ENCODE assay signal across 9 cellular contexts in the genomic region with DNA sequence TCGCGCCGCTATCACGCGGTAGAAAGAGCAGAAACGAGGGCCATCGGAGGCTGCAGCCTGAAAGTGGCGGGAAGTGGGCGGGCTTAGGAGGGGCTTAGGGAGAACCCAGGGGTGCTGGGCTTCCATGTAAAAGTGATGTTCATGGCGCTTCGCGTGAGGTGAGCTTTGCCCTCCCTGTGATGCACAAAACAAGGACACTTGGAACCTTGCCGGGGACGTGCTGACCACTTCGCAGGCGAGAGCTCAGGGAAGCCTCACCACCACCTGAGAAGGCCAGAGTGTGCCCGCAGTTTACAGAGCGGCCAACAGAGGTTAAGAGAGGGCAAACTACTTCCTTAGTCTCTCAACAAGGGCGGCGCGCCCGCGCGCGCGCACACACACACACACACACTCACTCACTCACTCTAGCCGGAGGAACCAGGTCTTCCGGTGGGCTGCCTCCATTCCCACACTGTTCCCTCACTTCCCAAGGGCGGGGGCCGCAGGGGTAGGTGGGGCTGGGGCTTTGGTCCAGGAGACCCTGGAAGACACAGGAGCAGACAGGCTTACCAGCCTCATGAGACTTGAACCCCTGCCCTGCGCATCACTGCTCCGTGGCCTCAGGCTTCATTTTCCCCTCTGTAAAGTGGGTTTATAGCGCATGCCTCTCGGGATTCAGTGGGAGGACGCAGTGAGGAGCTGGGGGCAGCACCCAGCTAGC. TPM values are rescaled to one million over a fixed set of nuclear protein-coding genes. Genes with fewer than 3 reads are reported as not detected.
A peak's percentile ranks its signal among the peaks of the same experiment; 100 is the strongest.
DNase-seq lines count a peak whose midpoint lies in the region; ATAC-seq, FAIRE-seq and TF ChIP-seq lines count a peak whose summit lies in the region.
"Had no signal": no experiment of that assay in that cellular context is flagged by ENCODE, and none has a peak within 500 bp of the region (broad histone marks: within the 10 kb centered on the region; RNA-seq: fewer than 3 reads in every experiment).

No MANE protein-coding gene starts in this region.

- ATAC-seq in activated CD8-positive, alpha-beta T cell treated with anti-CD3 and anti-CD28 coated beads for 36 hours, result peak; percentile 93
- ATAC-seq in left cardiac atrium (peak; percentile 55 to 64), HG02884 (IDR thresholded peaks at IDR 0.05; ENCODE audit: unreplicated experiment) (no peak), HG03432 (IDR thresholded peaks at IDR 0.05; ENCODE audit: unreplicated experiment) (no peak)

- DNase-seq in activated gamma-delta T cell treated with Interleukin-2 at 50 U/mL for 16 hours (peak; percentile 41), activated gamma-delta T cell (lab: John Stamatoyannopoulos, UW) (no peak), left cardiac atrium (no peak), suprapubic skin (ENCODE audit: low spot score in 2 of 2) (no peak), D721Med (ENCODE audit: insufficient read length, low spot score) (no peak)
- DNase-seq in activated CD8-positive, alpha-beta T cell treated with anti-CD3 and anti-CD28 coated beads for 36 hours, result peak; percentile 64

- intact Hi-C loops in activated CD8-positive, alpha-beta T cell treated with anti-CD3 and anti-CD28 coated beads for 36 hours (cut with micrococcal nuclease), result no loop called here
- intact Hi-C loops in left cardiac atrium (cut with DNase I), result no loop called here

- no peaks in the 10 kb centered on the region for H3K36me3 ChIP-seq in suprapubic skin

- H3K27me3 ChIP-seq in suprapubic skin, result peaks cover 31% of the 10 kb centered on the region

- POLR2A ChIA-PET in activated CD8-positive, alpha-beta T cell treated with anti-CD3 and anti-CD28 coated beads for 36 hours (lab: Charles Lee), result interaction anchor here (1.0 to 2.2 kb wide), 2 partner anchors 10 to 24 kb away, joined by 3 to 7 read pairs; no protein-coding TSS in a partner anchor

- H3K4me3 ChIP-seq in suprapubic skin, result peak overlapping the region; percentile 26

- no peak for TF ChIP-seq CTCF in activated CD8-positive, alpha-beta T cell treated with anti-CD3 and anti-CD28 coated beads for 36 hours (IDR thresholded peaks at IDR 0.05)
- no peak for TF ChIP-seq CTCF in suprapubic skin (IDR thresholded peaks at IDR 0.05)
- no peak for TF ChIP-seq CTCF in D721Med (IDR thresholded peaks at IDR 0.05; ENCODE audit: insufficient read depth, missing control alignments)

- H3K27ac Mint-ChIP-seq in activated CD8-positive, alpha-beta T cell treated with anti-CD3 and anti-CD28 coated beads for 36 hours, result peak overlapping the region; percentile 67

- peaks cover 21% of the 10 kb centered on the region for H3K4me1 ChIP-seq in suprapubic skin

- no peaks in the 10 kb centered on the region for H3K36me3 Mint-ChIP-seq in activated CD8-positive, alpha-beta T cell treated with anti-CD3 and anti-CD28 coated beads for 36 hours (ENCODE audit: low read depth)

- peak overlapping the region; percentile 52 for H3K4me3 Mint-ChIP-seq in activated CD8-positive, alpha-beta T cell treated with anti-CD3 and anti-CD28 coated beads for 36 hours

- no peak for TF ChIP-seq EP300 in suprapubic skin (IDR thresholded peaks at IDR 0.05)

- H3K9me3 Mint-ChIP-seq in activated CD8-positive, alpha-beta T cell treated with anti-CD3 and anti-CD28 coated beads for 36 hours, result no peaks in the 10 kb centered on the region

- H3K27ac ChIP-seq in suprapubic skin, result no peak overlapping the region

- peaks cover 18% of the 10 kb centered on the region for H3K27me3 Mint-ChIP-seq in activated CD8-positive, alpha-beta T cell treated with anti-CD3 and anti-CD28 coated beads for 36 hours

- H3K9me3 ChIP-seq in suprapubic skin, result no peaks in the 10 kb centered on the region

- WGBS in suprapubic skin, result 69% methylated on average over 5 of the region's 35 CpGs

- no peak for FAIRE-seq in D721Med (lab: Jason Lieb, UNC)

- H3K4me1 Mint-ChIP-seq in activated CD8-positive, alpha-beta T cell treated with anti-CD3 and anti-CD28 coated beads for 36 hours (ENCODE audit: low read depth), result peaks cover 12% of the 10 kb centered on the region

- CTCF ChIA-PET in activated CD8-positive, alpha-beta T cell treated with anti-CD3 and anti-CD28 coated beads for 36 hours (lab: Charles Lee), result interaction anchor here (1.4 to 1.9 kb wide), 4 partner anchors 14 to 476 kb away, joined by 3 to 8 read pairs (median 4); no protein-coding TSS in a partner anchor

- no peak for TF ChIP-seq POLR2A in suprapubic skin (IDR thresholded peaks at IDR 0.05)

RNA-seq across cellular contexts. Expression of gene GAPDHS, which starts 0.7 kb away (rescaled TPM):
- total RNA-seq in activated CD8-positive, alpha-beta T cell treated with anti-CD3 and anti-CD28 coated beads for 36 hours, result not detected
- total RNA-seq in left cardiac atrium (not detected), suprapubic skin (1 to 10 TPM; 4.1 to 8.4 (median 6.4) TPM)
- total RNA-seq: urinary bladder had no signal

RNA-seq across cellular contexts. Expression of gene SBSN, which starts 5.9 kb away (rescaled TPM):
- total RNA-seq in activated CD8-positive, alpha-beta T cell treated with anti-CD3 and anti-CD28 coated beads for 36 hours, result not detected
- total RNA-seq in left cardiac atrium (not detected), suprapubic skin (1,000 to 10,000 TPM in 3 of 4 donors, 100 to 1,000 TPM in 1; 308 to 1,594 (median 1,430) TPM)
- total RNA-seq: urinary bladder had no signal

RNA-seq across cellular contexts. Expression of gene TMEM147, which starts 11.5 kb away (rescaled TPM):
- total RNA-seq in activated CD8-positive, alpha-beta T cell treated with anti-CD3 and anti-CD28 coated beads for 36 hours, result 10 to 100 TPM; 81.7 to 86.6 TPM
- 10 to 100 TPM; 78.1 to 87.5 TPM for total RNA-seq in left cardiac atrium
- total RNA-seq in suprapubic skin, result 100 to 1,000 TPM in 3 of 4 donors, 10 to 100 TPM in 1; 67.5 to 158 (median 118) TPM

RNA-seq across cellular contexts. Expression of gene DMKN, which starts 20.5 kb away (rescaled TPM):
- total RNA-seq in activated CD8-positive, alpha-beta T cell treated with anti-CD3 and anti-CD28 coated beads for 36 hours, result 1 to 10 TPM in 1 of 2 experiments, under 1 TPM in 1; 0.68 to 1.1 TPM
- total RNA-seq in left cardiac atrium, result 1 to 10 TPM; 7.5 to 7.6 TPM
- total RNA-seq in suprapubic skin, result 1,000 to 10,000 TPM; 2,237 to 6,229 (median 5,437) TPM

RNA-seq across cellular contexts. Expression of gene ATP4A, which starts 29.5 kb away (rescaled TPM):
- not detected for total RNA-seq in activated CD8-positive, alpha-beta T cell treated with anti-CD3 and anti-CD28 coated beads for 36 hours
- total RNA-seq in left cardiac atrium (not detected), suprapubic skin (not detected)
- total RNA-seq: urinary bladder had no signal

Comparison
In these comparisons a context has a peak if more than half of its experiments do, and no peak if none do; other contexts are left out.
1. DNase-seq: peak in activated gamma-delta T cell treated with Interleukin-2 at 50 U/mL for 16 hours (single experiment) and activated CD8-positive, alpha-beta T cell treated with anti-CD3 and anti-CD28 coated beads for 36 hours (single experiment); none in activated gamma-delta T cell (single experiment), left cardiac atrium (single experiment), suprapubic skin (0 of 2) and D721Med (single experiment).
2. ATAC-seq: peak in activated CD8-positive, alpha-beta T cell treated with anti-CD3 and anti-CD28 coated beads for 36 hours (single experiment) and left cardiac atrium (2 of 2); none in HG02884 (single experiment) and HG03432 (single experiment).
3. RNA of gene GAPDHS, which starts 0.7 kb away (total RNA-seq): 4.1 to 8.4 TPM in suprapubic skin; not detected in activated CD8-positive, alpha-beta T cell treated with anti-CD3 and anti-CD28 coated beads for 36 hours and not detected in left cardiac atrium; every median in the first group is over 4 times any median in the second.
4. RNA of gene SBSN, which starts 5.9 kb away (total RNA-seq): 308 to 1,594 TPM in suprapubic skin; not detected in activated CD8-positive, alpha-beta T cell treated with anti-CD3 and anti-CD28 coated beads for 36 hours and not detected in left cardiac atrium; every median in the first group is over 100 times any median in the second.